9 cellular contexts compared by ENCODE assay signal in the genomic region with DNA sequence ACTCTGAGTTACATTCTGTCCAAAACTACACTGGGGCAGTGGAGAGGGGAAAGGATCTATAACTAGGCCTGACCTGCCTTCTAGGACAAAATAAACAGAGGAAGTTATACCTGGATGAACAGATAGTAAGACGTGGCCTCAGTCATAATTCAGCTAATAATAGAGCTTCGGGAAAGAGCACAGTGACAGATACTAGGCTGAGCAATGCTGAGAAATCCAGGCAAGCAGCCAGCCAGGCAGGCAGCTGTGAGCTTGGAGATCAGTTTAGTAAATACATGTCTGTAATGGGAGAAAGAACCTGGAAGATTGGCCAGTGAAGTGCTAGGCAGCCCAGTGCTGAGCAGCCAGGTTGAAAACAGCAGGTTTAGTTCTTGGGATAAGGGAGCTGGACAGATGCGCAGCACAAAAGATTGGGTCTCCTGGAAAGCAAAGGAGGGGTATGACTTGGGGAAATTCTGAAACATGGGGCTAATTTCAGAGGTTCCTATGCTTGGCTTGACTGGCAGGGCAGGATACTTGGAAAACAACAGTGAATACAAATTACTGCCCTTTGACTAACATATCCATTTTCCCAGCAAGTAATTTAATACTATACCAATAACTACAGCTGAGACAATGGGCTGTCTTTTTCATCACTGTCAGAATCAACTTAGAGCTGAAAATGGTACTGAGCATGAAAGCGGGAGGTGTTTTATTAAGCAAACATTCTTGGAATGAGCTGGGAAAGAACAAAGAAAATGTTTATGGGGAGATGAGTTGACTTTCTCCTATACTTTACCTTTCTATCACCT.
DNase-seq lines count a peak whose midpoint lies in the region; ATAC-seq and TF ChIP-seq lines count a peak whose summit lies in the region.
"Had no signal": no experiment of that assay in that cellular context is flagged by ENCODE, and none has a peak within 500 bp of the region (broad histone marks: within the 10 kb centered on the region; RNA-seq: fewer than 3 reads in every experiment).

No MANE protein-coding gene starts in this region.

- no peaks in the 10 kb centered on the region for H3K27me3 Mint-ChIP-seq in chondrocyte (ENCODE audit: low read depth)
- H3K27me3 Mint-ChIP-seq: activated naive CD4-positive, alpha-beta T cell treated with anti-CD3 and anti-CD28 coated beads, Interleukin-2, amount 50 U/mL, for 24 hours had no signal

- POLR2A ChIA-PET in BJ (lab: Charles Lee), result no interaction called here

- H3K27me3 ChIP-seq in BJ (ENCODE audit: control insufficient read depth, insufficient read depth, low read length), result no peaks in the 10 kb centered on the region

- peaks cover 40% of the 10 kb centered on the region for H3K4me1 Mint-ChIP-seq in chondrocyte (ENCODE audit: low read depth)
- H3K4me1 Mint-ChIP-seq: activated naive CD4-positive, alpha-beta T cell treated with anti-CD3 and anti-CD28 coated beads, Interleukin-2, amount 50 U/mL, for 24 hours had no signal

- H3K4me3 Mint-ChIP-seq in chondrocyte (ENCODE audit: unreplicated experiment), result no peak overlapping the region
- H3K4me3 Mint-ChIP-seq: activated naive CD4-positive, alpha-beta T cell treated with anti-CD3 and anti-CD28 coated beads, Interleukin-2, amount 50 U/mL, for 24 hours had no signal

- H3K27ac Mint-ChIP-seq in chondrocyte (ENCODE audit: unreplicated experiment), result peak overlapping the region; percentile 91
- H3K27ac Mint-ChIP-seq: activated naive CD4-positive, alpha-beta T cell treated with anti-CD3 and anti-CD28 coated beads, Interleukin-2, amount 50 U/mL, for 24 hours had no signal

- H3K4me3 ChIP-seq in BJ (ENCODE audit: low read depth, low read length), result no peak overlapping the region

- no peaks in the 10 kb centered on the region for H3K36me3 ChIP-seq in BJ (ENCODE audit: control insufficient read depth, insufficient read depth, low read length)

- ATAC-seq in HG03135 (IDR thresholded peaks at IDR 0.05; ENCODE audit: unreplicated experiment), result no peak

- CTCF ChIA-PET in BJ (lab: Yijun Ruan, JAX), result interaction anchor here (1.3 kb wide), 1 partner anchor 254 kb away, joined by 3 read pairs; no protein-coding TSS in a partner anchor

- TF ChIP-seq CTCF in BJ (IDR thresholded peaks at IDR 0.05; ENCODE audit: insufficient read depth, low read depth, low read length), result no peak
- TF ChIP-seq CTCF in chondrocyte (IDR thresholded peaks at IDR 0.05), result no peak

- no peaks in the 10 kb centered on the region for H3K36me3 Mint-ChIP-seq in chondrocyte (ENCODE audit: low read depth)
- H3K36me3 Mint-ChIP-seq: activated naive CD4-positive, alpha-beta T cell treated with anti-CD3 and anti-CD28 coated beads, Interleukin-2, amount 50 U/mL, for 24 hours had no signal

- DNase-seq in BJ (ENCODE audit: low read depth) (peak; percentile 62), NCI-H2081 treated with DMSO at 0.1 percent for 48 hours (lab: John Stamatoyannopoulos, UW) (peak; percentile 95), chondrocyte (ENCODE audit: low spot score) (no peak), midbrain (lab: John Stamatoyannopoulos, UW) (peak; percentile 55), GDM1 (lab: John Stamatoyannopoulos, UW) (no peak), NOMO-1 treated with DMSO at 0.1 percent for 48 hours (lab: John Stamatoyannopoulos, UW; ENCODE audit: unreplicated experiment) (no peak)
- DNase-seq in activated T-cell treated with anti-CD3 and anti-CD28 coated beads, Interleukin-2, amount 50 U/mL, for 48 hours, result no peak

- peaks cover 3% of the 10 kb centered on the region for H3K9me3 Mint-ChIP-seq in chondrocyte (ENCODE audit: low read depth)

Comparison
In these comparisons a context has a peak if more than half of its experiments do, and no peak if none do; other contexts are left out.
1. DNase-seq: peak in BJ (single experiment), NCI-H2081 treated with DMSO at 0.1 percent for 48 hours (single experiment) and midbrain (single experiment); none in chondrocyte (single experiment), GDM1 (single experiment), NOMO-1 treated with DMSO at 0.1 percent for 48 hours (single experiment) and activated T-cell treated with anti-CD3 and anti-CD28 coated beads, Interleukin-2, amount 50 U/mL, for 48 hours (0 of 2).